In genomic region chr15:73322665-73323373, GRCh38 we compare ENCODE assay signal across 21 cellular contexts. TPM values are rescaled to one million over a fixed set of nuclear protein-coding genes. Genes with fewer than 3 reads are reported as not detected.
"Had no signal": no experiment of that assay in that cellular context is flagged by ENCODE, and none has a peak within 500 bp of the region (broad histone marks: within the 10 kb centered on the region; RNA-seq: fewer than 3 reads in every experiment).

No MANE protein-coding gene starts in this region.

- H3K4me3 ChIP-seq: coronary artery, gastrocnemius medialis, heart left ventricle, lower lobe of right lung, testis had no signal

- ATAC-seq: activated naive CD8-positive, alpha-beta T cell treated with anti-CD3 and anti-CD28 coated beads, Interleukin-2, amount 50 U/mL, for 24 hours; esophagus mucosa; gastrocnemius medialis; heart left ventricle; lower lobe of right lung had no signal

- H3K4me3 Mint-ChIP-seq: activated naive CD8-positive, alpha-beta T cell treated with anti-CD3 and anti-CD28 coated beads, Interleukin-2, amount 50 U/mL, for 24 hours; activated T-helper 1 cell treated with anti-CD3 and anti-CD28 coated beads, Interleukin-12 subunit alpha, Interleukin-12 subunit beta, Interleukin-2, Interleukin-4 antibody, amounts not matched to agents 30 ng/mL and 10 ng/mL and 1 ng/mL, durations not matched to agents 14 hours and 24 hours and 36 hours; brain; central memory CD8-positive, alpha-beta T cell; mesothelial cell of epicardium; nephron; type B pancreatic cell had no signal

- H3K9me3 Mint-ChIP-seq: activated naive CD8-positive, alpha-beta T cell treated with anti-CD3 and anti-CD28 coated beads, Interleukin-2, amount 50 U/mL, for 24 hours; activated T-helper 1 cell treated with anti-CD3 and anti-CD28 coated beads, Interleukin-12 subunit alpha, Interleukin-12 subunit beta, Interleukin-2, Interleukin-4 antibody, amounts not matched to agents 30 ng/mL and 10 ng/mL and 1 ng/mL, durations not matched to agents 14 hours and 24 hours and 36 hours; brain; central memory CD8-positive, alpha-beta T cell; mesothelial cell of epicardium; nephron; type B pancreatic cell had no signal

- H3K27ac ChIP-seq: coronary artery, gastrocnemius medialis, heart left ventricle, lower lobe of right lung, testis, VCaP had no signal

- H3K4me1 ChIP-seq: gastrocnemius medialis, lower lobe of right lung, testis had no signal

- H3K9me3 ChIP-seq: gastrocnemius medialis, heart left ventricle, lower lobe of right lung, testis had no signal

- H3K27ac Mint-ChIP-seq: activated naive CD8-positive, alpha-beta T cell treated with anti-CD3 and anti-CD28 coated beads, Interleukin-2, amount 50 U/mL, for 24 hours; activated T-helper 1 cell treated with anti-CD3 and anti-CD28 coated beads, Interleukin-12 subunit alpha, Interleukin-12 subunit beta, Interleukin-2, Interleukin-4 antibody, amounts not matched to agents 30 ng/mL and 10 ng/mL and 1 ng/mL, durations not matched to agents 14 hours and 24 hours and 36 hours; mesothelial cell of epicardium; nephron; type B pancreatic cell had no signal

- H3K36me3 ChIP-seq: gastrocnemius medialis, lower lobe of right lung had no signal

- H3K36me3 Mint-ChIP-seq: mesothelial cell of epicardium, type B pancreatic cell had no signal

- H3K27me3 Mint-ChIP-seq: brain had no signal

- H3K27me3 ChIP-seq: testis had no signal

- DNase-seq: activated CD4-positive, alpha-beta T cell treated with anti-CD3 and anti-CD28 coated beads for 1 hour; activated CD4-positive, alpha-beta T cell treated with anti-CD3 and anti-CD28 coated beads, Interleukin-2, amount 50 U/mL, for 48 hours; activated naive CD4-positive, alpha-beta T cell treated with Interleukin-2 at 50 U/mL for 16 hours; activated naive CD8-positive, alpha-beta T cell treated with anti-CD3 and anti-CD28 coated beads, Interleukin-2, amount 50 U/mL, for 24 hours; anterior cingulate cortex; lower lobe of right lung; nucleus accumbens; SW 1271; T-helper 2 cell; testis had no signal

- H3K4me1 Mint-ChIP-seq: central memory CD8-positive, alpha-beta T cell; mesothelial cell of epicardium had no signal

RNA-seq across cellular contexts. Expression of gene HCN4, which starts 45.9 kb away (rescaled TPM):
- total RNA-seq: activated T-helper 1 cell treated with anti-CD3 and anti-CD28 coated beads, Interleukin-12 subunit alpha, Interleukin-12 subunit beta, Interleukin-2, Interleukin-4 antibody, amounts not matched to agents 30 ng/mL and 10 ng/mL and 1 ng/mL, durations not matched to agents 14 hours and 24 hours and 36 hours; esophagus mucosa; gastrocnemius medialis had no signal
